ENCODE assay signal across 2 cellular contexts in the genomic region with DNA sequence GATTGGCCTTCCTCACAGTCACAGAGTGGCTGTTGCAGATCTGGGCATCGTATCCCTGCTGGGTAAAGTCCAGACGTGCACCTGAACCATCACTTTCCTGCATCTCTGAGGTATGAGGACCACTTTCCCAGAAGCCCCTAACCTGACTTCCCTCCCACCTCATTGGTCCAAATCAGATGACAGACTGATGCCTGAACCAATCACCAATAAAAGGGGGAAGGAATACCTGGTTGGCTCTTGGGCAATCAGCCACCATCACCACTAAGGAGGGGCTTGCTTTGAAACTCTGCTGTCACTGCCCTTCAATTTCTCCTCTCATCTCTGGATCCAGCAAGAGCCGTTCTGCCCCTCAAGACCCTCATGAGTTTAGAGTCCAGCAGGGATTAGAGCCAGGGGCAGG.
A peak's percentile ranks its signal among the peaks of the same experiment; 100 is the strongest.
TF ChIP-seq lines count a peak whose summit lies in the region.

No MANE protein-coding gene starts in this region.

TF ChIP-seq in Ishikawa, 13 proteins besides CTCF, POLR2A, EP300 and RAD21:
- no peak for TF ChIP-seq TAF1 (IDR thresholded peaks at IDR 0.05; ENCODE audit: low read depth)
- TF ChIP-seq TEAD4 (IDR thresholded peaks at IDR 0.05): no peak
- peak; percentile 74 for TF ChIP-seq CEBPB (IDR thresholded peaks at IDR 0.05)
TF ChIP-seq in Ishikawa: peak in this region for 1.

TF ChIP-seq in HepG2, 621 proteins besides CTCF, POLR2A, EP300 and RAD21:
- no peak for TF ChIP-seq ESRRA (CRISPR knock-in tag; IDR thresholded peaks at IDR 0.05; ENCODE audit: low read depth)
- TF ChIP-seq RFXANK (CRISPR knock-in tag; IDR thresholded peaks at IDR 0.05): no peak
- no peak for TF ChIP-seq ZNF331 (CRISPR knock-in tag; IDR thresholded peaks at IDR 0.05)
- TF ChIP-seq, protein P1, sequence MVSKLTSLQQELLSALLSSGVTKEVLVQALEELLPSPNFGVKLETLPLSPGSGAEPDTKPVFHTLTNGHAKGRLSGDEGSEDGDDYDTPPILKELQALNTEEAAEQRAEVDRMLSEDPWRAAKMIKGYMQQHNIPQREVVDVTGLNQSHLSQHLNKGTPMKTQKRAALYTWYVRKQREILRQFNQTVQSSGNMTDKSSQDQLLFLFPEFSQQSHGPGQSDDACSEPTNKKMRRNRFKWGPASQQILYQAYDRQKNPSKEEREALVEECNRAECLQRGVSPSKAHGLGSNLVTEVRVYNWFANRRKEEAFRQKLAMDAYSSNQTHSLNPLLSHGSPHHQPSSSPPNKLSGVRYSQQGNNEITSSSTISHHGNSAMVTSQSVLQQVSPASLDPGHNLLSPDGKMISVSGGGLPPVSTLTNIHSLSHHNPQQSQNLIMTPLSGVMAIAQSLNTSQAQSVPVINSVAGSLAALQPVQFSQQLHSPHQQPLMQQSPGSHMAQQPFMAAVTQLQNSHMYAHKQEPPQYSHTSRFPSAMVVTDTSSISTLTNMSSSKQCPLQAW (CRISPR knock-in tag; IDR thresholded peaks at IDR 0.05): no peak
- TF ChIP-seq, protein P2, sequence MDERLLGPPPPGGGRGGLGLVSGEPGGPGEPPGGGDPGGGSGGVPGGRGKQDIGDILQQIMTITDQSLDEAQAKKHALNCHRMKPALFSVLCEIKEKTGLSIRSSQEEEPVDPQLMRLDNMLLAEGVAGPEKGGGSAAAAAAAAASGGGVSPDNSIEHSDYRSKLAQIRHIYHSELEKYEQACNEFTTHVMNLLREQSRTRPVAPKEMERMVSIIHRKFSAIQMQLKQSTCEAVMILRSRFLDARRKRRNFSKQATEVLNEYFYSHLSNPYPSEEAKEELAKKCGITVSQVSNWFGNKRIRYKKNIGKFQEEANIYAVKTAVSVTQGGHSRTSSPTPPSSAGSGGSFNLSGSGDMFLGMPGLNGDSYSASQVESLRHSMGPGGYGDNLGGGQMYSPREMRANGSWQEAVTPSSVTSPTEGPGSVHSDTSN (CRISPR knock-in tag; IDR thresholded peaks at IDR 0.05): peak; percentile 79
- peak; percentile 83 for TF ChIP-seq NFYC (CRISPR knock-in tag; IDR thresholded peaks at IDR 0.05)
- peak; percentile 73 for TF ChIP-seq SP2 (CRISPR knock-in tag; IDR thresholded peaks at IDR 0.05)
- TF ChIP-seq KLF16 (CRISPR knock-in tag; IDR thresholded peaks at IDR 0.05): no peak
- TF ChIP-seq NFYB (CRISPR knock-in tag; IDR thresholded peaks at IDR 0.05): peak; percentile 85
